9 cellular contexts compared by ENCODE assay signal in genomic region chr4:24582235-24582863, GRCh38. TPM values are rescaled to one million over a fixed set of nuclear protein-coding genes. Genes with fewer than 3 reads are reported as not detected.
DNase-seq lines count a peak whose midpoint lies in the region; ATAC-seq, FAIRE-seq and TF ChIP-seq lines count a peak whose summit lies in the region.
"Had no signal": no experiment of that assay in that cellular context is flagged by ENCODE, and none has a peak within 500 bp of the region (broad histone marks: within the 10 kb centered on the region; RNA-seq: fewer than 3 reads in every experiment).

No MANE protein-coding gene starts in this region.

- H3K36me3 ChIP-seq in adipocyte (ENCODE audit: control insufficient read depth, insufficient read depth, low read length, severe bottlenecking) (peaks cover 4% of the 10 kb centered on the region), keratinocyte (ENCODE audit: control insufficient read depth in 2 of 2, extremely low read depth in 1 of 2, insufficient read depth in 2 of 2, low read length in 2 of 2) (peaks cover 1 to 18% of the 10 kb centered on the region in 2 experiments)

- peaks cover 22% of the 10 kb centered on the region for H3K4me1 ChIP-seq in adipocyte (ENCODE audit: control insufficient read depth, insufficient read depth, low read length)
- peaks cover 20% of the 10 kb centered on the region for H3K4me1 ChIP-seq in keratinocyte (ENCODE audit: control insufficient read depth, extremely low read depth, insufficient read depth, low read length)

- peak overlapping the region; percentile 91 for H3K4me2 ChIP-seq in keratinocyte (ENCODE audit: control insufficient read depth, extremely low read depth, insufficient read depth, low read depth, low read length)

- TF ChIP-seq CTCF in keratinocyte (optimal IDR thresholded peaks at IDR 0.05 in 1 of 3, IDR thresholded peaks at IDR 0.05 in 1 of 3, conservative IDR thresholded peaks at IDR 0.05 in 1 of 3; ENCODE audit: extremely low read depth in 1 of 3, insufficient read depth in 2 of 3, low read length in 3 of 3) (no peak), type B pancreatic cell (conservative IDR thresholded peaks at IDR 0.05) (no peak)

- dilution Hi-C loops in keratinocyte (cut with MboI; ENCODE audit: extremely low pct_ligation_motif_present, low sequenced_read_pairs): no loop called here

- no peaks in the 10 kb centered on the region for H3K27me3 Mint-ChIP-seq in activated T-cell treated with anti-CD3 and anti-CD28 coated beads, Interleukin-2, amount 50 U/mL, for 4 hours (ENCODE audit: low read depth)
- H3K27me3 Mint-ChIP-seq in type B pancreatic cell: no peaks in the 10 kb centered on the region

- no peaks in the 10 kb centered on the region for H3K27me3 ChIP-seq in adipocyte (replicated peaks; ENCODE audit: control insufficient read depth, insufficient read depth, low read length)
- no peaks in the 10 kb centered on the region for H3K27me3 ChIP-seq in keratinocyte (ENCODE audit: control insufficient read depth, extremely low read depth, insufficient read depth, low read length)

- no peak overlapping the region for H2AFZ ChIP-seq in keratinocyte (ENCODE audit: control insufficient read depth, low read length)

- no peaks in the 10 kb centered on the region for H3K9me3 ChIP-seq in adipocyte (ENCODE audit: control insufficient read depth, low read length)
- no peaks in the 10 kb centered on the region for H3K9me3 ChIP-seq in keratinocyte (ENCODE audit: control insufficient read depth, low read depth, low read length)

- peaks cover 55% of the 10 kb centered on the region for H3K4me1 Mint-ChIP-seq in activated T-cell treated with anti-CD3 and anti-CD28 coated beads, Interleukin-2, amount 50 U/mL, for 4 hours (ENCODE audit: low read depth)
- H3K4me1 Mint-ChIP-seq in type B pancreatic cell (ENCODE audit: unreplicated experiment): peaks cover 37% of the 10 kb centered on the region

- H3K4me3 ChIP-seq in adipocyte (ENCODE audit: low read length) (peak overlapping the region; percentile 94), keratinocyte (ENCODE audit: control insufficient read depth in 2 of 3, extremely low read depth in 1 of 3, insufficient read depth in 2 of 3, low read depth in 1 of 3, low read length in 3 of 3) (peak overlapping the region; percentile 85 to 100 (median 94))

- no peaks in the 10 kb centered on the region for H3K9me1 ChIP-seq in keratinocyte (ENCODE audit: control insufficient read depth, extremely low read depth, insufficient read depth, low read length)

- H3K9ac ChIP-seq in adipocyte (ENCODE audit: low read length) (peak overlapping the region; percentile 98), keratinocyte (ENCODE audit: control insufficient read depth, extremely low read depth, insufficient read depth, low read length) (peak overlapping the region; percentile 98)

- DNase-seq in activated T-cell treated with anti-CD3 and anti-CD28 coated beads, Interleukin-2, amount 50 U/mL, for 4 hours: no peak
- DNase-seq in activated T-cell treated with anti-CD3 and anti-CD28 coated beads, Interleukin-2, amount 50 U/mL, for 48 hours: no peak
- DNase-seq in adipocyte (ENCODE audit: low read depth): peak; percentile 47
- DNase-seq in keratinocyte (ENCODE audit: low read depth, low spot score): no peak
- no peak for DNase-seq in type B pancreatic cell (ENCODE audit: extremely low spot score, unreplicated experiment)
- no peak for DNase-seq in NCI-H1092 (lab: John Stamatoyannopoulos, UW)
- no peak for DNase-seq in stimulated activated CD8-positive, alpha-beta memory T cell treated with anti-CD3 and anti-CD28 coated beads, Interleukin-4, amount 100 ng/mL, for 48 hours
- DNase-seq in germinal center (ENCODE audit: low spot score): no peak
- DNase-seq: NCI-H524 had no signal

- H3K79me2 ChIP-seq in keratinocyte (ENCODE audit: control insufficient read depth, insufficient read depth, low read length): peaks cover 70% of the 10 kb centered on the region

- H3K36me3 Mint-ChIP-seq in activated T-cell treated with anti-CD3 and anti-CD28 coated beads, Interleukin-2, amount 50 U/mL, for 4 hours (ENCODE audit: insufficient read depth): peaks cover 19% of the 10 kb centered on the region
- peaks cover 32% of the 10 kb centered on the region for H3K36me3 Mint-ChIP-seq in type B pancreatic cell

- peaks cover 41% of the 10 kb centered on the region for H4K20me1 ChIP-seq in keratinocyte (ENCODE audit: control insufficient read depth, extremely low read depth, insufficient read depth, low read length)

- H3K9me3 Mint-ChIP-seq in activated T-cell treated with anti-CD3 and anti-CD28 coated beads, Interleukin-2, amount 50 U/mL, for 4 hours: no peaks in the 10 kb centered on the region
- H3K9me3 Mint-ChIP-seq in type B pancreatic cell: peaks cover 5% of the 10 kb centered on the region

- peak overlapping the region; percentile 4 for H3K27ac ChIP-seq in keratinocyte (ENCODE audit: control insufficient read depth, insufficient read depth, low read length)

- no peak for FAIRE-seq in keratinocyte (lab: Jason Lieb, UNC)

- no peak for ATAC-seq in activated T-cell treated with anti-CD3 and anti-CD28 coated beads, Interleukin-2, amount 50 U/mL, for 4 hours

- H3K4me3 Mint-ChIP-seq in activated T-cell treated with anti-CD3 and anti-CD28 coated beads, Interleukin-2, amount 50 U/mL, for 4 hours: peak overlapping the region; percentile 96
- peak overlapping the region; percentile 95 for H3K4me3 Mint-ChIP-seq in type B pancreatic cell

- peak overlapping the region; percentile 94 for H3K27ac Mint-ChIP-seq in type B pancreatic cell

RNA-seq across cellular contexts. Expression of gene DHX15, which starts 2.0 kb away (rescaled TPM):
- total RNA-seq in activated T-cell treated with anti-CD3 and anti-CD28 coated beads, Interleukin-2, amount 50 U/mL, for 4 hours: 100 to 1,000 TPM; 235 to 268 (median 261) TPM
- 136 to 206 TPM (median 146 TPM) in 3 replicates for polyA plus RNA-seq in keratinocyte
- polyA plus RNA-seq in keratinocyte (2011; ENCODE audit: low read depth): 192 TPM
- 62.7 and 126 TPM in 2 replicates for polyA plus RNA-seq in keratinocyte (2011; cell fraction: cytosol; rRNA removed)
- polyA plus RNA-seq in keratinocyte (2011; cell fraction: nucleus; rRNA removed): 197 and 271 TPM in 2 replicates
- polyA plus RNA-seq in keratinocyte (2012; ENCODE audit: low replicate concordance): 83.0 and 109 TPM in 2 replicates
- 48.8 to 220 TPM (median 120 TPM) in 3 replicates for polyA minus RNA-seq in keratinocyte
- polyA minus RNA-seq in keratinocyte (2011; cell fraction: cytosol; rRNA and poly(A)+ RNA removed): 65.0 TPM
- 109 and 189 TPM in 2 replicates for polyA minus RNA-seq in keratinocyte (2011; cell fraction: nucleus; rRNA and poly(A)+ RNA removed)
- total RNA-seq in type B pancreatic cell (ENCODE audit: low replicate concordance): 130 and 165 TPM in 2 replicates
